In genomic region chr14:22434030-22434429, GRCh38 we compare ENCODE assay signal across 1 cellular context.
TF ChIP-seq lines count a peak whose summit lies in the region.

No MANE protein-coding gene starts in this region.

TF ChIP-seq in K562, 482 proteins besides CTCF, POLR2A, EP300 and RAD21:
- TF ChIP-seq GTF2B (IDR thresholded peaks at IDR 0.05; ENCODE audit: extremely low read depth, insufficient read length) (no peak), ZNF75A (CRISPR knock-in tag; IDR thresholded peaks at IDR 0.05) (no peak), SP2 (IDR thresholded peaks at IDR 0.05; ENCODE audit: extremely low read depth, low read depth, low read length, poor library complexity, severe bottlenecking) (no peak), CHD4 (IDR thresholded peaks at IDR 0.05; ENCODE audit: insufficient read depth, insufficient replicate concordance, low read depth, low read length, poor library complexity, severe bottlenecking) (no peak), ZEB2 (IDR thresholded peaks at IDR 0.05) (no peak), SRSF9 (IDR thresholded peaks at IDR 0.05; ENCODE audit: borderline replicate concordance, low read depth, low read length) (no peak)
